In the genomic region with DNA sequence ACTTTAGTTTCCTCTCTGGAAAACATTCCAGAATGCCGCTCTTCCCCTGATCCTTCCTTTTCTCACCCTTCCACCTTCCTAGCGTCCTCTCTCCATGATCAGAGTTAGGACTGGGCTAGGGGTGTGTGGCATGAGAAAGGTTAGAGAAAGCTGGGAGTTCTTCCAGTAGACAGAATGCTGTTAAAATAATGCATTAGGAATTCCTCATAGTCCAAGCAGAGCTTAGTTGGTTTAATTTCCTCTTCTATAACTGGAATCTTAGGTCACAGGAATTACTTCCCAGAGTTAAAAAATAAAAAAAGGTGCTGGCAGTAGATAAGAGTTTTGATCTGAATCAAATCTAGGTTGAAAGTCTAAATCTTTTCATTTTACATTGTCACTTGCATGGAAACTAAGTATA, we compare ENCODE assay signal across 13 cellular contexts. TPM values are rescaled to one million over a fixed set of nuclear protein-coding genes. Genes with fewer than 3 reads are reported as not detected.
DNase-seq lines count a peak whose midpoint lies in the region; ATAC-seq and TF ChIP-seq lines count a peak whose summit lies in the region.
"Had no signal": no experiment of that assay in that cellular context is flagged by ENCODE, and none has a peak within 500 bp of the region (broad histone marks: within the 10 kb centered on the region; RNA-seq: fewer than 3 reads in every experiment).

No MANE protein-coding gene starts in this region.

- H3K9me3 Mint-ChIP-seq in chondrocyte (ENCODE audit: low read depth) (no peaks in the 10 kb centered on the region), osteocyte (ENCODE audit: unreplicated experiment) (no peaks in the 10 kb centered on the region)

- intact Hi-C loops in upper lobe of right lung (cut with DNase I), result no loop called here

- H3K36me3 ChIP-seq in right atrium auricular region, result no peaks in the 10 kb centered on the region
- H3K36me3 ChIP-seq in upper lobe of right lung, result peaks cover 5% of the 10 kb centered on the region

- no peak for ATAC-seq in upper lobe of right lung

- H3K27me3 Mint-ChIP-seq in chondrocyte (ENCODE audit: low read depth), result no peaks in the 10 kb centered on the region
- H3K27me3 Mint-ChIP-seq in osteocyte (ENCODE audit: unreplicated experiment), result no peaks in the 10 kb centered on the region

- POLR2A ChIA-PET in RWPE1 (lab: Yijun Ruan, JAX; ENCODE audit: low non-redundant PET), result interaction anchor here (0.6 kb wide), 1 partner anchor 1310 kb away, joined by 4 read pairs; no protein-coding TSS in a partner anchor

- H3K4me1 ChIP-seq in right atrium auricular region (peaks cover 0 to 65% of the 10 kb centered on the region in 2 donors), upper lobe of right lung (peaks cover 47% of the 10 kb centered on the region)

- H3K27me3 ChIP-seq in right atrium auricular region (no peaks in the 10 kb centered on the region), upper lobe of right lung (no peaks in the 10 kb centered on the region)

- CTCF ChIA-PET in RWPE1 (lab: Yijun Ruan, JAX), result no interaction called here

- H3K4me3 ChIP-seq in right atrium auricular region, result no peak overlapping the region
- no peak overlapping the region for H3K4me3 ChIP-seq in upper lobe of right lung

- peak overlapping the region; percentile 41 to 53 for H3K27ac ChIP-seq in right atrium auricular region
- peak overlapping the region; percentile 62 for H3K27ac ChIP-seq in upper lobe of right lung
- no peak overlapping the region for H3K27ac ChIP-seq in RWPE1

- DNase-seq in chondrocyte (ENCODE audit: low spot score), result no peak
- DNase-seq in right atrium auricular region (ENCODE audit: low spot score), result no peak
- no peak for DNase-seq in osteocyte (ENCODE audit: extremely low spot score, unreplicated experiment)
- DNase-seq in upper lobe of right lung, result no peak
- DNase-seq in RWPE1 (ENCODE audit: low spot score), result no peak
- no peak for DNase-seq in midbrain (lab: John Stamatoyannopoulos, UW)
- no peak for DNase-seq in stimulated activated CD4-positive, alpha-beta T cell treated with anti-CD3 and anti-CD28 coated beads, Interleukin-12 subunit alpha, Interleukin-12 subunit beta, amount 100 ng/mL, for 4 hours
- DNase-seq: activated CD4-positive, alpha-beta T cell treated with anti-CD3 and anti-CD28 coated beads, Interleukin-2, amount 50 U/mL, for 1 hour; activated naive CD4-positive, alpha-beta T cell treated with Interleukin-2 at 50 U/mL for 16 hours; cortex of kidney; NCI-H187; NK-92 treated with Interleukin-12 subunit alpha and Interleukin-12 subunit beta, amount 100 ng/mL, for 24 hours; stimulated activated naive CD4-positive, alpha-beta T cell had no signal

- H3K4me3 Mint-ChIP-seq in chondrocyte (ENCODE audit: unreplicated experiment) (peak overlapping the region; percentile 24), osteocyte (ENCODE audit: unreplicated experiment) (no peak overlapping the region)

- TF ChIP-seq CTCF in chondrocyte (IDR thresholded peaks at IDR 0.05) (no peak), right atrium auricular region (IDR thresholded peaks at IDR 0.05) (no peak), osteocyte (IDR thresholded peaks at IDR 0.05) (no peak), upper lobe of right lung (IDR thresholded peaks at IDR 0.05) (no peak), RWPE1 (conservative IDR thresholded peaks at IDR 0.05; ENCODE audit: low read depth) (no peak)

- H3K9me3 ChIP-seq in right atrium auricular region (no peaks in the 10 kb centered on the region), upper lobe of right lung (no peaks in the 10 kb centered on the region)

- H3K36me3 Mint-ChIP-seq in chondrocyte (ENCODE audit: low read depth) (peaks cover 3% of the 10 kb centered on the region), osteocyte (ENCODE audit: unreplicated experiment) (peaks cover 18% of the 10 kb centered on the region)

- peak overlapping the region; percentile 95 for H3K27ac Mint-ChIP-seq in chondrocyte (ENCODE audit: unreplicated experiment)
- peak overlapping the region; percentile 61 for H3K27ac Mint-ChIP-seq in osteocyte (ENCODE audit: unreplicated experiment)

- H3K4me1 Mint-ChIP-seq in chondrocyte (ENCODE audit: low read depth) (peaks cover 35% of the 10 kb centered on the region), osteocyte (ENCODE audit: unreplicated experiment) (peaks cover 27% of the 10 kb centered on the region)

RNA-seq across cellular contexts. Expression of a gene that starts 37.2 kb away (rescaled TPM):
- 2.3 to 3.6 TPM (median 2.4 TPM) in 3 replicates for total RNA-seq in chondrocyte
- 1 to 10 TPM; 5.9 to 7.1 TPM for total RNA-seq in right atrium auricular region
- 1.6 and 3.5 TPM in 2 replicates for total RNA-seq in osteocyte
- total RNA-seq in upper lobe of right lung, result 17.2 TPM
